Comparison of ENCODE assay signal across 21 cellular contexts in genomic region chr6:6842301-6842700, GRCh38.
"Had no signal": no experiment of that assay in that cellular context is flagged by ENCODE, and none has a peak within 500 bp of the region (broad histone marks: within the 10 kb centered on the region; RNA-seq: fewer than 3 reads in every experiment).

No MANE protein-coding gene starts in this region.

- H3K9me3 ChIP-seq: prostate gland had no signal

- H3K4me1 Mint-ChIP-seq: activated CD4-positive, alpha-beta T cell treated with anti-CD3 and anti-CD28 coated beads for 36 hours; activated naive CD8-positive, alpha-beta T cell treated with anti-CD3 and anti-CD28 coated beads for 36 hours had no signal

- H3K4me3 ChIP-seq: esophagus muscularis mucosa, gastroesophageal sphincter, lower lobe of right lung, prostate gland, spleen, thoracic aorta, upper lobe of left lung had no signal

- DNase-seq: activated B cell treated with CpG ODN at 0.5 μM for 24 hours; activated CD4-positive, alpha-beta T cell treated with anti-CD3 and anti-CD28 coated beads, Interleukin-2, amount 50 U/mL, for 4 hours; activated naive CD4-positive, alpha-beta T cell treated with Interleukin-2 at 50 U/mL for 16 hours; activated naive CD8-positive, alpha-beta T cell treated with anti-CD3 and anti-CD28 coated beads for 36 hours; activated T-cell treated with anti-CD3 and anti-CD28 coated beads, Interleukin-2, amount 50 U/mL, for 48 hours; amniotic stem cell; effector CD8-positive, alpha-beta T cell; lower lobe of right lung; natural killer cell; spleen; stimulated activated CD4-positive, alpha-beta T cell treated with anti-CD3 and anti-CD28 coated beads, Interleukin-4, amount 100 ng/mL, for 24 hours; stimulated activated naive CD4-positive, alpha-beta T cell treated with Interleukin-2 at 50 U/mL for 16 hours; T1000 had no signal

- H3K4me1 ChIP-seq: esophagus muscularis mucosa, gastroesophageal sphincter, prostate gland had no signal

- H3K36me3 ChIP-seq: esophagus muscularis mucosa, gastroesophageal sphincter, lower lobe of right lung, prostate gland, spleen, thoracic aorta, upper lobe of left lung had no signal

- H3K27me3 ChIP-seq: esophagus muscularis mucosa, spleen, upper lobe of left lung had no signal

- ATAC-seq: activated CD4-positive, alpha-beta T cell treated with anti-CD3 and anti-CD28 coated beads for 36 hours; gastroesophageal sphincter had no signal

- H3K27ac Mint-ChIP-seq: activated B cell treated with CpG ODN at 0.5 μM for 24 hours; activated CD4-positive, alpha-beta T cell treated with anti-CD3 and anti-CD28 coated beads for 36 hours; activated naive CD8-positive, alpha-beta T cell treated with anti-CD3 and anti-CD28 coated beads for 36 hours; natural killer cell; T-helper 1 cell treated with Interleukin-12 subunit alpha and Interleukin-12 subunit beta and Interleukin-4 antibody, amounts not matched to agents 30 μg/mL and 1 μg/mL, for 36 hours had no signal

- H3K4me3 Mint-ChIP-seq: activated B cell treated with CpG ODN at 0.5 μM for 24 hours; activated CD4-positive, alpha-beta T cell treated with anti-CD3 and anti-CD28 coated beads for 36 hours; activated naive CD8-positive, alpha-beta T cell treated with anti-CD3 and anti-CD28 coated beads for 36 hours; mesothelial cell of epicardium; natural killer cell; T-helper 1 cell treated with Interleukin-12 subunit alpha and Interleukin-12 subunit beta and Interleukin-4 antibody, amounts not matched to agents 30 μg/mL and 1 μg/mL, for 36 hours had no signal

- H3K27ac ChIP-seq: esophagus muscularis mucosa, gastroesophageal sphincter, lower lobe of right lung, prostate gland, spleen, thoracic aorta, upper lobe of left lung had no signal
